1 cellular context compared by ENCODE assay signal in the genomic region with DNA sequence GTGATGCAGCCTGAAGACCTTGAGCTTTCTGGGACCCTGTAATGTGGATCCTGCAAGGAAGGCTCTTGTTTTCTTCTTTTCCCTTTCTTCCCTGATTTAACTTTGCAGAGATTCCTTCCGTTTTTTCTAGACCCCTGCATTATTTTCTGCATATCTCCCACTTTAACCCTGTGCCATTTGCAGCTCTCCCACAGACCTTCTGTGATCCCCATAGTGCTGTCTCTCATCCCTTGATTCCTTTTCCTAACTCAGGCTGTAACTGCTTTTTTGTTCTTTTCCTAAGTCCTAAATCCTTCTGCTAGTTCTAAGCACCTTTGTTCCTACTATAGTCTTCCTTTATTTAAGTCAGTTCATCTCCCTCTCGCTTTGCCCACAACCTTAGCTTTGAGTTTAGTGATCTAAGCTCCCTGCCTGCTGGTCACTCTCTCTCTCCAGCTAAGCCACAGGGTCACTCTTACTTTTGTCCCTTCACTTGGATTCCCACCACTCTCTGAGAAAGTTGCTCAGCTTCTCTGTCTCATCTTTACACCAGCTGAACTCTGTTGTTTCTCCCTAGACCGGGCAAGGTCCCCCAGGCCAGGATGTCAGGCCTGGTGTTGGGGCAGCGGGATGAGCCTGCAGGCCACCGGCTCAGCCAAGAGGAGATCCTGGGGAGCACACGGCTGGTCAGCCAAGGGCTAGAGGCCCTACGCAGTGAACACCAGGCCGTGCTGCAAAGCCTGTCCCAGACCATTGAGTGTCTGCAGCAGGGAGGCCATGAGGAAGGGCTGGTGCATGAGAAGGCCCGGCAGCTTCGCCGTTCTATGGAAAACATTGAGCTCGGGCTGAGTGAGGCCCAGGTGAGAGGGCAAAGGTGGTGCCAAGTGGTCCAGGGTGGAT.
TF ChIP-seq lines count a peak whose summit lies in the region.

No MANE protein-coding gene starts in this region.

TF ChIP-seq in HepG2, 621 proteins besides CTCF, POLR2A, EP300 and RAD21 (continued from another document):
- TF ChIP-seq JUN (CRISPR knock-in tag; IDR thresholded peaks at IDR 0.05) (no peak), ZSCAN21 (CRISPR knock-in tag; IDR thresholded peaks at IDR 0.05; ENCODE audit: borderline replicate concordance) (no peak), NFATC3 (CRISPR knock-in tag; IDR thresholded peaks at IDR 0.05) (no peak), NR2F6 (IDR thresholded peaks at IDR 0.05) (no peak), NR2F6 (CRISPR knock-in tag; IDR thresholded peaks at IDR 0.05) (no peak), ZNF446 (CRISPR knock-in tag; IDR thresholded peaks at IDR 0.05) (no peak), ZNF331 (CRISPR knock-in tag; IDR thresholded peaks at IDR 0.05) (peak; percentile 61), HOXA7 (CRISPR knock-in tag; IDR thresholded peaks at IDR 0.05) (no peak), ZBTB1 (CRISPR knock-in tag; IDR thresholded peaks at IDR 0.05; ENCODE audit: borderline replicate concordance) (no peak), GLI4 (CRISPR knock-in tag; IDR thresholded peaks at IDR 0.05; ENCODE audit: borderline replicate concordance) (0 out of 2 replicates have a peak, but pooled peaks have one; percentile 27), AHR (CRISPR knock-in tag; IDR thresholded peaks at IDR 0.05) (peak; percentile 54; the same call in 1 of the 2 replicates), CREBL2 (CRISPR knock-in tag; IDR thresholded peaks at IDR 0.05; ENCODE audit: borderline replicate concordance) (no peak), ZNF143 (CRISPR knock-in tag; IDR thresholded peaks at IDR 0.05) (no peak), SAP130 (CRISPR knock-in tag; IDR thresholded peaks at IDR 0.05; ENCODE audit: low read depth) (no peak; the same call in 1 of the 2 replicates), LRRFIP1 (CRISPR knock-in tag; conservative IDR thresholded peaks at IDR 0.05) (no peak), ZFX (CRISPR knock-in tag; IDR thresholded peaks at IDR 0.05; ENCODE audit: low read depth) (peak; percentile 62), GMEB1 (CRISPR knock-in tag; IDR thresholded peaks at IDR 0.05; ENCODE audit: borderline replicate concordance) (no peak), ATM (IDR thresholded peaks at IDR 0.05; ENCODE audit: borderline replicate concordance) (no peak), ZNF577 (CRISPR knock-in tag; IDR thresholded peaks at IDR 0.05; ENCODE audit: borderline replicate concordance, low read depth) (no peak), UBTF (CRISPR knock-in tag; IDR thresholded peaks at IDR 0.05) (0 out of 2 replicates have a peak, but pooled peaks have one; percentile 25), ZNF430 (CRISPR knock-in tag; IDR thresholded peaks at IDR 0.05) (no peak), ZNF768 (CRISPR knock-in tag; IDR thresholded peaks at IDR 0.05) (peak; percentile 46; the same call in 1 of the 2 replicates)
- TF ChIP-seq, protein P1, sequence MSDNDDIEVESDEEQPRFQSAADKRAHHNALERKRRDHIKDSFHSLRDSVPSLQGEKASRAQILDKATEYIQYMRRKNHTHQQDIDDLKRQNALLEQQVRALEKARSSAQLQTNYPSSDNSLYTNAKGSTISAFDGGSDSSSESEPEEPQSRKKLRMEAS (IDR thresholded peaks at IDR 0.05), result peak; percentile 41; the same call in 1 of the 2 replicates
TF ChIP-seq in HepG2: peak in this region for 50.
